ENCODE assay signal across 16 cellular contexts in genomic region chr3:5442106-5442785, GRCh38.
"Had no signal": no experiment of that assay in that cellular context is flagged by ENCODE, and none has a peak within 500 bp of the region (broad histone marks: within the 10 kb centered on the region; RNA-seq: fewer than 3 reads in every experiment).

No MANE protein-coding gene starts in this region.

- H3K27me3 ChIP-seq: neural progenitor cell, tibial nerve had no signal

- H3K4me1 ChIP-seq: neural progenitor cell, tibial nerve had no signal

- ATAC-seq: activated CD8-positive, alpha-beta T cell treated with anti-CD3 and anti-CD28 coated beads, Interleukin-2, amount 10 ng/mL, durations not matched to agents 7 days and 5 days; activated T-cell treated with anti-CD3 and anti-CD28 coated beads, Interleukin-2, amount 50 U/mL, for 4 hours; naive thymus-derived CD4-positive, alpha-beta T cell; right cardiac atrium had no signal

- DNase-seq: activated CD4-positive, alpha-beta T cell treated with anti-CD3 and anti-CD28 coated beads, Interleukin-2, amount 10 ng/mL, durations not matched to agents 7 days and 5 days; activated CD8-positive, alpha-beta T cell treated with anti-CD3 and anti-CD28 coated beads, Interleukin-2, amount 10 ng/mL, durations not matched to agents 7 days and 5 days; activated naive CD4-positive, alpha-beta T cell treated with anti-CD3 and anti-CD28 coated beads for 36 hours; activated T-cell treated with anti-CD3 and anti-CD28 coated beads, Interleukin-2, amount 50 U/mL, for 4 hours; central memory CD4-positive, alpha-beta T cell; dorsolateral prefrontal cortex; head of caudate nucleus; mesendoderm; naive thymus-derived CD4-positive, alpha-beta T cell; right cardiac atrium; stimulated activated CD4-positive, alpha-beta T cell treated with anti-CD3 and anti-CD28 coated beads, Interleukin-2, amount 100 ng/mL, for 24 hours had no signal

- H3K27ac ChIP-seq: dorsolateral prefrontal cortex, neural progenitor cell, tibial nerve had no signal

- H2AFZ ChIP-seq: neural progenitor cell had no signal

- H3K4me3 ChIP-seq: dorsolateral prefrontal cortex, neural progenitor cell, tibial nerve had no signal

- FAIRE-seq: colon, frontal cortex, urothelium cell line had no signal

- H3K36me3 ChIP-seq: neural progenitor cell, tibial nerve had no signal

- H3K4me2 ChIP-seq: neural progenitor cell had no signal

- H3K9ac ChIP-seq: neural progenitor cell had no signal
